ENCODE assay signal across 8 cellular contexts in genomic region chr17:76271669-76272540, GRCh38. TPM values are rescaled to one million over a fixed set of nuclear protein-coding genes. Genes with fewer than 3 reads are reported as not detected.
DNase-seq lines count a peak whose midpoint lies in the region; ATAC-seq and TF ChIP-seq lines count a peak whose summit lies in the region.

No MANE protein-coding gene starts in this region.

- peak; percentile 40 for DNase-seq in ELF-1 (ENCODE audit: low read depth, low spot score)
- peak; percentile 89 for DNase-seq in OCI-LY7 (ENCODE audit: low spot score)
- peak; percentile 80 for DNase-seq in activated naive CD8-positive, alpha-beta T cell treated with anti-CD3 and anti-CD28 coated beads, Interleukin-2, amount 50 U/mL, for 16 hours (ENCODE audit: low read depth, low spot score)
- DNase-seq in stomach = peak; percentile 58
- no peak for DNase-seq in NCI-H1092 treated with DMSO at 0.1 percent for 48 hours (lab: John Stamatoyannopoulos, UW)
- DNase-seq in HK-2 (ENCODE audit: unreplicated experiment) = no peak

- CTCF ChIA-PET in OCI-LY7 (lab: Charles Lee; ENCODE audit: unreplicated experiment) = interaction anchor here (1.8 kb wide), 1 partner anchor 8 kb away, joined by 7 read pairs; no protein-coding TSS in a partner anchor

- no TSS peak for BruUV-seq in OCI-LY7 (replicated peaks; lab: Mats Ljungman, UMichigan)

- H3K79me2 ChIP-seq in OCI-LY7 (ENCODE audit: insufficient read depth, low read depth, low read length) = peaks cover 30% of the 10 kb centered on the region

- no peak for TF ChIP-seq POLR2A in stomach (IDR thresholded peaks at IDR 0.05)

- peak; percentile 45 for ATAC-seq in GM21528 (IDR thresholded peaks at IDR 0.05; ENCODE audit: low FRiP score, unreplicated experiment)

- H3K4me1 ChIP-seq in OCI-LY7 (ENCODE audit: insufficient read depth, low read length, poor library complexity, severe bottlenecking) = peaks cover 84% of the 10 kb centered on the region
- peaks cover 49 to 51% of the 10 kb centered on the region in 2 donors for H3K4me1 ChIP-seq in mucosa of rectum (ENCODE audit: control insufficient read depth in 2 of 2, insufficient read depth in 2 of 2, low read length in 2 of 2)
- H3K4me1 ChIP-seq in stomach = peaks cover 63 to 78% (median 76%) of the 10 kb centered on the region in 4 donors

- H3K27me3 ChIP-seq in mucosa of rectum (ENCODE audit: control insufficient read depth in 2 of 2, insufficient read depth in 2 of 2, low read length in 2 of 2) (no peaks in the 10 kb centered on the region), stomach (no peaks in the 10 kb centered on the region)

- POLR2A ChIA-PET in OCI-LY7 (lab: Charles Lee) = interaction anchor here (0.5 to 7.6 kb wide), 6 partner anchors 10 to 697 kb away, joined by 3 to 72 read pairs (median 5); partner anchors contain the start of gene UBALD2

- TF ChIP-seq CTCF in OCI-LY7 (conservative IDR thresholded peaks at IDR 0.05; ENCODE audit: low read length) = no peak
- TF ChIP-seq CTCF in stomach (IDR thresholded peaks at IDR 0.05) = no peak

- no peaks in the 10 kb centered on the region for H3K9me2 ChIP-seq in OCI-LY7 (ENCODE audit: insufficient read depth, low read length)

- 5 to 18% (median 8%) methylated on average over 17 to 38 of the region's 38 CpGs for WGBS in stomach, 5 donors

- H3K9me3 ChIP-seq in OCI-LY7 (ENCODE audit: low read length) = no peaks in the 10 kb centered on the region
- no peaks in the 10 kb centered on the region for H3K9me3 ChIP-seq in mucosa of rectum (ENCODE audit: control insufficient read depth in 2 of 2, low read length in 2 of 2)
- no peaks in the 10 kb centered on the region for H3K9me3 ChIP-seq in stomach

- intact Hi-C loops in OCI-LY7 (cut with micrococcal nuclease; ENCODE audit: unreplicated experiment) = loop anchor here (2.0 kb wide), 1 partner anchor 127 kb away; no protein-coding TSS in a partner anchor
- intact Hi-C loops in stomach (cut with DNase I; ENCODE audit: low total_unique reads) = no loop called here

- H3K4me2 ChIP-seq in OCI-LY7 (ENCODE audit: low read length) = peak overlapping the region; percentile 77

- no peaks in the 10 kb centered on the region for H4K20me1 ChIP-seq in OCI-LY7 (ENCODE audit: insufficient read depth, low read length)

- no peak overlapping the region; the same call in 1 of the 2 replicates for H2AFZ ChIP-seq in OCI-LY7 (ENCODE audit: low read length)

- H3K4me3 ChIP-seq in OCI-LY7 (ENCODE audit: low read depth, low read length, poor library complexity, severe bottlenecking) = peak overlapping the region; percentile 61
- H3K4me3 ChIP-seq in mucosa of rectum (ENCODE audit: low read length in 2 of 2) = peak overlapping the region; percentile 65 to 68
- peak overlapping the region; percentile 27 to 71 (median 40) for H3K4me3 ChIP-seq in stomach

- H3K27ac ChIP-seq in OCI-LY7 (ENCODE audit: low read depth, low read length, poor library complexity, severe bottlenecking) (peak overlapping the region; percentile 85), mucosa of rectum (ENCODE audit: low read depth in 2 of 2, low read length in 2 of 2) (peak overlapping the region; percentile 76 to 86), stomach (peak overlapping the region; percentile 77 to 100 (median 82))

- TF ChIP-seq EP300 in stomach (IDR thresholded peaks at IDR 0.05) = no peak

- H3K9ac ChIP-seq in mucosa of rectum (ENCODE audit: low read depth in 1 of 2, low read length in 2 of 2) = peak overlapping the region; percentile 76 to 88

- H3K36me3 ChIP-seq in OCI-LY7 (ENCODE audit: insufficient read depth, low read length) = peaks cover 19% of the 10 kb centered on the region; the same call in 1 of the 2 replicates
- H3K36me3 ChIP-seq in mucosa of rectum (ENCODE audit: control insufficient read depth in 2 of 2, insufficient read depth in 2 of 2, low read length in 2 of 2) = peaks cover 16 to 18% of the 10 kb centered on the region in 2 donors
- peaks cover 4 to 31% (median 26%) of the 10 kb centered on the region in 4 donors for H3K36me3 ChIP-seq in stomach

RNA-seq across cellular contexts. Expression of gene UBALD2, which starts 6.8 kb away (rescaled TPM):
- 70.9 and 86.4 TPM in 2 replicates for total RNA-seq in OCI-LY7 (2014; rRNA removed; shearing (Covaris generic))
- total RNA-seq in OCI-LY7 (2022) (238 and 305 TPM in 2 replicates), stomach (10 to 100 TPM in 2 of 5 donors, 1 to 10 TPM in 3; 1.8 to 49.5 (median 9.9) TPM)
- 10 to 100 TPM; 37.2 to 48.4 (median 43.0) TPM for polyA plus RNA-seq in stomach

RNA-seq across cellular contexts. Expression of gene RNF157, which starts 31.6 kb away (rescaled TPM):
- 0.21 and 0.28 TPM in 2 replicates for total RNA-seq in OCI-LY7 (2014; rRNA removed; shearing (Covaris generic))
- total RNA-seq in OCI-LY7 (2022) (0.70 and 1.3 TPM in 2 replicates), stomach (10 to 100 TPM in 3 of 5 donors, 1 to 10 TPM in 2; 1.0 to 41.4 (median 11.6) TPM)
- polyA plus RNA-seq in stomach = 1 to 10 TPM in 2 of 3 donors, under 1 TPM in 1; 0.95 to 4.1 (median 3.7) TPM

RNA-seq across cellular contexts. Expression of gene QRICH2, which starts 36.2 kb away (rescaled TPM):
- 6.7 and 9.4 TPM in 2 replicates for total RNA-seq in OCI-LY7 (2014; rRNA removed; shearing (Covaris generic))
- 5.7 and 7.2 TPM in 2 replicates for total RNA-seq in OCI-LY7 (2022)
- total RNA-seq in stomach = 10 to 100 TPM in 1 of 5 donors, 1 to 10 TPM in 3, under 1 TPM in 1; 0.72 to 12.5 (median 2.3) TPM
- 1 to 10 TPM; 3.8 to 5.6 (median 4.0) TPM for polyA plus RNA-seq in stomach

Comparison
In these comparisons a context has a peak if more than half of its experiments do, and no peak if none do; other contexts are left out.
1. DNase-seq: peak in ELF-1 (single experiment), OCI-LY7 (single experiment), activated naive CD8-positive, alpha-beta T cell treated with anti-CD3 and anti-CD28 coated beads, Interleukin-2, amount 50 U/mL, for 16 hours (single experiment) and stomach (single experiment); none in NCI-H1092 treated with DMSO at 0.1 percent for 48 hours (single experiment) and HK-2 (single experiment).
2. Peak in every context shown above with its lines, with median percentiles within 50 percentile points of each other: H3K27ac ChIP-seq and H3K4me3 ChIP-seq.